Comparison of ENCODE assay signal across 13 cellular contexts in genomic region chr5:181219262-181220177, GRCh38. TPM values are rescaled to one million over a fixed set of nuclear protein-coding genes. Genes with fewer than 3 reads are reported as not detected.
A peak's percentile ranks its signal among the peaks of the same experiment; 100 is the strongest.
DNase-seq lines count a peak whose midpoint lies in the region; ATAC-seq, FAIRE-seq and TF ChIP-seq lines count a peak whose summit lies in the region.
"Had no signal": no experiment of that assay in that cellular context is flagged by ENCODE, and none has a peak within 500 bp of the region (broad histone marks: within the 10 kb centered on the region; RNA-seq: fewer than 3 reads in every experiment).

No MANE protein-coding gene starts in this region.

- H3K23ac ChIP-seq in IMR-90 (ENCODE audit: low read depth, low read length) = no peak overlapping the region

- TF ChIP-seq POLR2A in IMR-90 (IDR thresholded peaks at IDR 0.05; ENCODE audit: low read depth, low read length) = no peak
- no peak for TF ChIP-seq POLR2A in K562 (conservative IDR thresholded peaks at IDR 0.05)
- no peak for TF ChIP-seq POLR2A in sigmoid colon (IDR thresholded peaks at IDR 0.05)
- no peak for TF ChIP-seq POLR2A in GM18505 (IDR thresholded peaks at IDR 0.05; ENCODE audit: borderline replicate concordance, extremely low read depth, insufficient read depth, insufficient read length)

- TF ChIP-seq CTCF in IMR-90 (conservative IDR thresholded peaks at IDR 0.05; ENCODE audit: low read depth, low read length) = no peak
- no peak for TF ChIP-seq CTCF in K562 (IDR thresholded peaks at IDR 0.05 in 2 of 3, conservative IDR thresholded peaks at IDR 0.05 in 1 of 3; ENCODE audit: insufficient read depth in 2 of 3, low read depth in 1 of 3, low read length in 3 of 3)
- TF ChIP-seq CTCF in neural crest cell (conservative IDR thresholded peaks at IDR 0.05) = no peak
- no peak for TF ChIP-seq CTCF in sigmoid colon (IDR thresholded peaks at IDR 0.05)
- no peak for TF ChIP-seq CTCF in omental fat pad (IDR thresholded peaks at IDR 0.05)

- CTCF ChIA-PET in CD4-positive, alpha-beta memory T cell (lab: Charles Lee; ENCODE audit: partially characterized antibody) = interaction anchor here (0.6 to 1.5 kb wide), 2 partner anchors 22 to 35 kb away, joined by 3 read pairs; no protein-coding TSS in a partner anchor
- CTCF ChIA-PET in IMR-90 (lab: Yijun Ruan, JAX) (no interaction called here), K562 (lab: Yijun Ruan, JAX; ENCODE audit: low intra/inter-chr PET ratio) (no interaction called here)

- H3K14ac ChIP-seq in IMR-90 (replicated peaks; ENCODE audit: low read depth, low read length) = no peak overlapping the region

- H3K9me3 ChIP-seq in CD4-positive, alpha-beta memory T cell (ENCODE audit: control insufficient read depth in 1 of 2, low read length in 2 of 2) = no peaks in the 10 kb centered on the region
- H3K9me3 ChIP-seq in IMR-90 (ENCODE audit: control insufficient read depth, insufficient read depth, low read length) (no peaks in the 10 kb centered on the region), K562 (replicated peaks; ENCODE audit: control insufficient read depth, insufficient read depth, low read depth, low read length) (no peaks in the 10 kb centered on the region), sigmoid colon (no peaks in the 10 kb centered on the region)
- H3K9me3 ChIP-seq: upper lobe of right lung had no signal

- H3K4me2 ChIP-seq in IMR-90 (ENCODE audit: low read depth, low read length) (no peak overlapping the region), K562 (ENCODE audit: insufficient read depth, low read length) (no peak overlapping the region; the same call in 1 of the 2 replicates)

- H3K9me1 ChIP-seq in IMR-90 (ENCODE audit: insufficient read depth, low read length) = peaks cover 15% of the 10 kb centered on the region
- H3K9me1 ChIP-seq in K562 (ENCODE audit: control insufficient read depth, insufficient read depth, low read length) = no peaks in the 10 kb centered on the region

- peak overlapping the region; percentile 63 for H2AK9ac ChIP-seq in IMR-90 (replicated peaks; ENCODE audit: low read depth, low read length, poor library complexity)

- no peaks in the 10 kb centered on the region for H3K27me3 ChIP-seq in CD4-positive, alpha-beta memory T cell (ENCODE audit: insufficient read depth, low read length)
- H3K27me3 ChIP-seq in IMR-90 (ENCODE audit: control insufficient read depth, insufficient read depth, low read length) (no peaks in the 10 kb centered on the region), K562 (ENCODE audit: control insufficient read depth in 2 of 2, insufficient read depth in 2 of 2, low read length in 2 of 2) (no peaks in the 10 kb centered on the region), sigmoid colon (no peaks in the 10 kb centered on the region)
- H3K27me3 ChIP-seq: upper lobe of right lung had no signal

- POLR2A ChIA-PET in CD4-positive, alpha-beta memory T cell (lab: Charles Lee; ENCODE audit: partially characterized antibody) = interaction anchor here (1.0 to 9.4 kb wide), 5 partner anchors 13 to 42 kb away, joined by 4 to 375 read pairs (median 16); partner anchors contain the start of genes RACK1, TRIM52 and TRIM7
- POLR2A ChIA-PET in IMR-90 (lab: Charles Lee; ENCODE audit: unreplicated experiment) (no interaction called here), K562 (lab: Yijun Ruan, JAX) (no interaction called here)

- H3K4ac ChIP-seq in IMR-90 (ENCODE audit: low read depth, low read length) = no peak overlapping the region

- no peak overlapping the region for H2BK5ac ChIP-seq in IMR-90 (ENCODE audit: low read depth, low read length, poor library complexity, severe bottlenecking)

- TF ChIP-seq EP300 in K562 (IDR thresholded peaks at IDR 0.05; ENCODE audit: low read length) (no peak), sigmoid colon (IDR thresholded peaks at IDR 0.05) (no peak)

- no peak overlapping the region for H2BK120ac ChIP-seq in IMR-90 (ENCODE audit: low read depth, low read length)

- H4K5ac ChIP-seq in IMR-90 (ENCODE audit: low read depth, low read length) = no peak overlapping the region

- H3K27me3 Mint-ChIP-seq in CD4-positive, alpha-beta memory T cell = peaks cover 0 to 24% of the 10 kb centered on the region in 2 donors
- H3K27me3 Mint-ChIP-seq in neural crest cell (ENCODE audit: low read depth) = peaks cover 74% of the 10 kb centered on the region

- TF ChIP-seq RAD21 in IMR-90 (IDR thresholded peaks at IDR 0.05; ENCODE audit: low read length) = no peak
- no peak for TF ChIP-seq RAD21 in K562 (CRISPR knock-in tag; conservative IDR thresholded peaks at IDR 0.05 in 1 of 2, IDR thresholded peaks at IDR 0.05 in 1 of 2)

- no peak overlapping the region for H2BK20ac ChIP-seq in IMR-90 (ENCODE audit: low read depth, low read length)

- BruUV-seq in IMR-90 (replicated peaks; lab: Mats Ljungman, UMichigan) = no TSS peak
- BruUV-seq in K562 (replicated peaks; lab: Mats Ljungman, UMichigan) = no TSS peak

- no peak overlapping the region for H3K9ac ChIP-seq in IMR-90 (ENCODE audit: low read depth, low read length)
- H3K9ac ChIP-seq in K562 (ENCODE audit: insufficient read depth in 1 of 2, low read depth in 2 of 2, low read length in 2 of 2) = peak overlapping the region in 1 of 2 experiments; percentile 70; a peak in 2 of 4 replicates
- H3K9ac ChIP-seq: parathyroid adenoma had no signal

- no peak overlapping the region for H3K18ac ChIP-seq in IMR-90 (ENCODE audit: low read depth, low read length)

- no peak for FAIRE-seq in K562 (lab: Jason Lieb, UNC)

- H2AK5ac ChIP-seq in IMR-90 (ENCODE audit: low read depth, low read length) = no peak overlapping the region

- H3K4me1 Mint-ChIP-seq in CD4-positive, alpha-beta memory T cell = peaks cover 31 to 74% (median 48%) of the 10 kb centered on the region in 4 donors
- H3K4me1 Mint-ChIP-seq in neural crest cell = peaks cover 52% of the 10 kb centered on the region

- no peak overlapping the region for H3K56ac ChIP-seq in IMR-90 (ENCODE audit: extremely low read depth, insufficient read depth, low read length)

- dilution Hi-C loops in IMR-90 (cut with HindIII; ENCODE audit: low sequenced_read_pairs, unreplicated experiment) = no loop called here

- H4K20me1 ChIP-seq in IMR-90 (ENCODE audit: insufficient read depth, low read length) (peaks cover 15% of the 10 kb centered on the region), K562 (replicated peaks; ENCODE audit: control insufficient read depth, insufficient read depth, low read length) (no peaks in the 10 kb centered on the region)

- ATAC-seq in IMR-90 (ENCODE audit: low read depth) (no peak), K562 (no peak), omental fat pad (ENCODE audit: low FRiP score) (no peak), GM18505 (IDR thresholded peaks at IDR 0.05; ENCODE audit: unreplicated experiment) (no peak)
- ATAC-seq: upper lobe of right lung had no signal

- intact Hi-C loops in CD4-positive, alpha-beta memory T cell (cut with micrococcal nuclease) = no loop called here
- intact Hi-C loops in IMR-90 (cut with micrococcal nuclease) = no loop called here
- intact Hi-C loops in K562 (cut with micrococcal nuclease) = loop anchor here (5.0 kb wide), 1 partner anchor 47 kb away; no protein-coding TSS in a partner anchor
- intact Hi-C loops in sigmoid colon (cut with DNase I) = no loop called here

- no peak overlapping the region for H3K27ac ChIP-seq in CD4-positive, alpha-beta memory T cell (ENCODE audit: low read depth, low read length)
- H3K27ac ChIP-seq in IMR-90 (ENCODE audit: insufficient read depth, low read length) = no peak overlapping the region
- H3K27ac ChIP-seq in K562 (ENCODE audit: extremely low read depth, low read depth, low read length) = no peak overlapping the region
- H3K27ac ChIP-seq in sigmoid colon = no peak overlapping the region
- H3K27ac ChIP-seq: parathyroid adenoma had no signal

- peaks cover 0 to 48% (median 4%) of the 10 kb centered on the region in 8 donors for H3K9me3 Mint-ChIP-seq in CD4-positive, alpha-beta memory T cell
- H3K9me3 Mint-ChIP-seq in neural crest cell = peaks cover 9% of the 10 kb centered on the region

- H4K91ac ChIP-seq in IMR-90 (ENCODE audit: insufficient read depth, low read depth, low read length) = no peak overlapping the region

- no peak overlapping the region for H2BK15ac ChIP-seq in IMR-90 (ENCODE audit: low read depth, low read length)

- in situ Hi-C loops in IMR-90 (cut with MboI; ENCODE audit: low sequenced_read_pairs) (no loop called here), K562 (cut with MboI) (no loop called here)

- H4K8ac ChIP-seq in IMR-90 (ENCODE audit: low read depth in 2 of 2, low read length in 2 of 2) = no peak overlapping the region

- DNase-seq in CD4-positive, alpha-beta memory T cell = no peak
- DNase-seq in IMR-90 (no peak), K562 (ENCODE audit: extremely low read depth in 1 of 4, low spot score in 3 of 4) (no peak), neural crest cell (ENCODE audit: low read depth, low spot score) (no peak), sigmoid colon (no peak), omental fat pad (ENCODE audit: low spot score) (no peak)
- DNase-seq: activated effector memory CD4-positive, alpha-beta T cell treated with Interleukin-2 at 50 U/mL for 16 hours; effector memory CD4-positive, alpha-beta T cell; foreskin fibroblast; NCI-H446; upper lobe of right lung had no signal

- H3K79me2 ChIP-seq in K562 (ENCODE audit: control insufficient read depth, insufficient read depth, low read length) = peaks cover 10% of the 10 kb centered on the region

- peaks cover 5 to 10% of the 10 kb centered on the region in 2 experiments for H3K79me1 ChIP-seq in IMR-90 (ENCODE audit: low read depth in 1 of 2, low read length in 2 of 2)

- peaks cover 47% of the 10 kb centered on the region for H3K4me1 ChIP-seq in CD4-positive, alpha-beta memory T cell (ENCODE audit: insufficient read depth, low read length)
- H3K4me1 ChIP-seq in IMR-90 (ENCODE audit: control insufficient read depth, insufficient read depth, low read length) (peaks cover 7% of the 10 kb centered on the region), K562 (replicated peaks in 1 of 2; ENCODE audit: control insufficient read depth in 2 of 2, insufficient read depth in 2 of 2, low read length in 2 of 2) (peaks cover 4 to 51% of the 10 kb centered on the region in 2 experiments; a peak in 4 of 5 replicates), sigmoid colon (peaks cover 4 to 47% (median 35%) of the 10 kb centered on the region in 4 donors)

- H3K4me3 Mint-ChIP-seq in CD4-positive, alpha-beta memory T cell = peak overlapping the region in 6 of 8 donors; percentile 29 to 74 (median 58)
- peak overlapping the region; percentile 95 for H3K4me3 Mint-ChIP-seq in neural crest cell

- WGBS in IMR-90 (ENCODE audit: extremely low coverage in 2 of 2, insufficient read length in 1 of 2), 2 experiments = 53% methylated on average over 16 of the region's 49 CpGs; no CpG with 5 or more reads in 1 of the 2 experiments
- WGBS in K562 (ENCODE audit: insufficient coverage, low coverage, missing lambda C conversion rate) = 95% methylated on average over 42 of the region's 49 CpGs
- 75 to 85% methylated on average over 49 of the region's 49 CpGs for whole genome bisulfite sequencing in sigmoid colon, 2 donors

- H2AFZ ChIP-seq in IMR-90 (replicated peaks; ENCODE audit: low read length, poor library complexity) (peak overlapping the region; percentile 57), K562 (ENCODE audit: low read depth, low read length) (no peak overlapping the region; the same call in 1 of the 2 replicates)

- peak overlapping the region in 3 of 7 donors; percentile 53 to 100 (median 100) for H3K27ac Mint-ChIP-seq in CD4-positive, alpha-beta memory T cell
- no peak overlapping the region for H3K27ac Mint-ChIP-seq in neural crest cell (ENCODE audit: unreplicated experiment)

- H3K36me3 ChIP-seq in CD4-positive, alpha-beta memory T cell (ENCODE audit: insufficient read depth, low read length) = no peaks in the 10 kb centered on the region
- H3K36me3 ChIP-seq in IMR-90 (ENCODE audit: control insufficient read depth, insufficient read depth, low read length) = no peaks in the 10 kb centered on the region
- no peaks in the 10 kb centered on the region for H3K36me3 ChIP-seq in K562 (ENCODE audit: control insufficient read depth, insufficient read depth, low read length)
- no peaks in the 10 kb centered on the region for H3K36me3 ChIP-seq in sigmoid colon
- H3K36me3 ChIP-seq: upper lobe of right lung had no signal

- no peak overlapping the region for H3K4me3 ChIP-seq in CD4-positive, alpha-beta memory T cell (ENCODE audit: low read length in 2 of 2)
- no peak overlapping the region for H3K4me3 ChIP-seq in IMR-90 (ENCODE audit: insufficient read depth, low read depth, low read length)
- H3K4me3 ChIP-seq in K562 = no peak overlapping the region
- no peak overlapping the region for H3K4me3 ChIP-seq in sigmoid colon

- peaks cover 0 to 46% of the 10 kb centered on the region in 2 donors for H3K36me3 Mint-ChIP-seq in CD4-positive, alpha-beta memory T cell
- peaks cover 13% of the 10 kb centered on the region for H3K36me3 Mint-ChIP-seq in neural crest cell (ENCODE audit: low read depth)

RNA-seq across cellular contexts. Expression of gene TRIM41, which starts 3.6 kb away (rescaled TPM):
- 10 to 100 TPM; 39.9 to 40.7 TPM for total RNA-seq in CD4-positive, alpha-beta memory T cell
- polyA plus RNA-seq in CD4-positive, alpha-beta memory T cell = 1 to 10 TPM; 1.7 to 2.0 TPM
- total RNA-seq in IMR-90 (2012; rRNA removed) (5.9 and 6.9 TPM in 2 replicates), K562 (2014; rRNA removed) (29.5 and 31.6 TPM in 2 replicates), K562 (2014; rRNA removed; fragmentation: Illumina TruSeq; extraction: Trizol) (11.4 and 14.2 TPM in 2 replicates), K562 (2015; rRNA removed; fragmentation: Illumina TruSeq; extraction: Trizol) (21.7 and 25.6 TPM in 2 replicates), K562 (2021) (37.7 and 47.6 TPM in 2 replicates), neural crest cell (34.5 and 39.1 TPM in 2 replicates), sigmoid colon (10 to 100 TPM in 2 of 4 donors, 1 to 10 TPM in 2; 8.2 to 15.3 (median 11.8) TPM), omental fat pad (10 to 100 TPM in 3 of 4 donors, 1 to 10 TPM in 1; 9.8 to 16.4 (median 12.6) TPM)
- polyA plus RNA-seq in IMR-90 (2012; rRNA removed) (15.7 and 16.9 TPM in 2 replicates), K562 (2011; rRNA removed) (15.6 and 19.3 TPM in 2 replicates), K562 (2014; fragmentation: Illumina TruSeq; extraction: Trizol) (20.9 and 29.8 TPM in 2 replicates), K562 (2014; fragmentation: Nextera tagmentation; extraction: Ambion mirVana) (1 to 10 TPM; 1.8 to 2.1 TPM), K562 (2014; rRNA removed) (34.8 and 39.3 TPM in 2 replicates), sigmoid colon (10 to 100 TPM; 13.2 to 25.3 (median 19.0) TPM)
- polyA plus RNA-seq in IMR-90 (2012; cell fraction: cytosol; rRNA removed) = 9.6 and 12.6 TPM in 2 replicates
- polyA plus RNA-seq in IMR-90 (2012; cell fraction: nucleus; rRNA removed; ENCODE audit: low replicate concordance) = 63.1 and 67.0 TPM in 2 replicates
- total RNA-seq in K562 (2011; cell fraction: chromatin; rRNA removed; ENCODE audit: low replicate concordance) = 93.5 and 120 TPM in 2 replicates
- total RNA-seq in K562 (2011; cell fraction: nucleolus; rRNA removed) = 59.6 and 64.0 TPM in 2 replicates
- 84.3 and 102 TPM in 2 replicates for total RNA-seq in K562 (2011; cell fraction: nucleoplasm; rRNA removed)
- polyA plus RNA-seq in K562 (2011; cell fraction: cytosol; rRNA removed) = 15.7 and 25.0 TPM in 2 replicates
- polyA plus RNA-seq in K562 (2011; cell fraction: nucleus; rRNA removed) = 121 and 125 TPM in 2 replicates
- polyA plus RNA-seq in K562 (2012) = 32.5 and 45.1 TPM in 2 replicates
- 14.0 and 16.6 TPM in 2 replicates for polyA minus RNA-seq in K562 (2011; rRNA and poly(A)+ RNA removed)
- polyA minus RNA-seq in K562 (2011; cell fraction: cytosol; rRNA and poly(A)+ RNA removed) = 7.3 and 9.5 TPM in 2 replicates
- polyA minus RNA-seq in K562 (2011; cell fraction: nucleus; rRNA and poly(A)+ RNA removed) = 19.9 and 22.7 TPM in 2 replicates

RNA-seq across cellular contexts. Expression of gene TRIM7, which starts 14.5 kb away (rescaled TPM):
- 1 to 10 TPM; 3.3 to 4.2 TPM for total RNA-seq in CD4-positive, alpha-beta memory T cell
- under 1 TPM; 0.63 to 0.69 TPM for polyA plus RNA-seq in CD4-positive, alpha-beta memory T cell
- total RNA-seq in IMR-90 (2012; rRNA removed) (0.54 and 0.83 TPM in 2 replicates), K562 (2014; rRNA removed) (12.9 and 13.8 TPM in 2 replicates), K562 (2014; rRNA removed; fragmentation: Illumina TruSeq; extraction: Trizol) (8.4 and 11.7 TPM in 2 replicates), K562 (2015; rRNA removed; fragmentation: Illumina TruSeq; extraction: Trizol) (8.9 and 9.0 TPM in 2 replicates), K562 (2021) (10.3 and 12.4 TPM in 2 replicates), neural crest cell (not detected in 2 replicates), sigmoid colon (1 to 10 TPM in 3 of 4 donors, under 1 TPM in 1; 0.55 to 2.1 (median 1.1) TPM), omental fat pad (1 to 10 TPM in 2 of 4 donors, under 1 TPM in 2; 0.79 to 2.9 (median 1.1) TPM)
- polyA plus RNA-seq in IMR-90 (2012; rRNA removed) (1.0 and 1.3 TPM in 2 replicates), K562 (2011; rRNA removed) (7.1 and 12.6 TPM in 2 replicates), K562 (2014; fragmentation: Illumina TruSeq; extraction: Trizol) (5.4 and 7.7 TPM in 2 replicates), K562 (2014; fragmentation: Nextera tagmentation; extraction: Ambion mirVana) (1 to 10 TPM; 2.6 to 3.2 TPM), K562 (2014; rRNA removed) (12.4 and 14.9 TPM in 2 replicates), sigmoid colon (1 to 10 TPM in 2 of 3 donors, under 1 TPM in 1; 0.60 to 5.3 (median 3.2) TPM)
- 1.6 and 1.8 TPM in 2 replicates for polyA plus RNA-seq in IMR-90 (2012; cell fraction: cytosol; rRNA removed)
- polyA plus RNA-seq in IMR-90 (2012; cell fraction: nucleus; rRNA removed; ENCODE audit: low replicate concordance) = 0.76 and 1.6 TPM in 2 replicates
- 5.4 and 8.3 TPM in 2 replicates for total RNA-seq in K562 (2011; cell fraction: chromatin; rRNA removed; ENCODE audit: low replicate concordance)
- 6.2 and 7.5 TPM in 2 replicates for total RNA-seq in K562 (2011; cell fraction: nucleolus; rRNA removed)
- 7.2 and 7.9 TPM in 2 replicates for total RNA-seq in K562 (2011; cell fraction: nucleoplasm; rRNA removed)
- 4.5 and 12.8 TPM in 2 replicates for polyA plus RNA-seq in K562 (2011; cell fraction: cytosol; rRNA removed)
- polyA plus RNA-seq in K562 (2011; cell fraction: nucleus; rRNA removed) = 8.4 and 8.9 TPM in 2 replicates
- polyA plus RNA-seq in K562 (2012) = 6.9 and 17.6 TPM in 2 replicates
- 3.3 and 4.2 TPM in 2 replicates for polyA minus RNA-seq in K562 (2011; rRNA and poly(A)+ RNA removed)
- polyA minus RNA-seq in K562 (2011; cell fraction: cytosol; rRNA and poly(A)+ RNA removed) = 3.4 and 4.1 TPM in 2 replicates
- polyA minus RNA-seq in K562 (2011; cell fraction: nucleus; rRNA and poly(A)+ RNA removed) = 2.6 and 3.3 TPM in 2 replicates

RNA-seq across cellular contexts. Expression of gene RACK1, which starts 24.2 kb away (rescaled TPM):
- 1,000 to 10,000 TPM; 1,956 to 2,001 TPM for total RNA-seq in CD4-positive, alpha-beta memory T cell
- 1,000 to 10,000 TPM; 2,065 to 2,145 TPM for polyA plus RNA-seq in CD4-positive, alpha-beta memory T cell
- total RNA-seq in IMR-90 (2012; rRNA removed) (5,432 and 9,350 TPM in 2 replicates), K562 (2014; rRNA removed) (4,051 and 4,420 TPM in 2 replicates), K562 (2014; rRNA removed; fragmentation: Illumina TruSeq; extraction: Trizol) (2,268 and 2,618 TPM in 2 replicates), K562 (2015; rRNA removed; fragmentation: Illumina TruSeq; extraction: Trizol) (3,776 and 3,843 TPM in 2 replicates), K562 (2021) (2,303 and 2,318 TPM in 2 replicates), neural crest cell (2,359 and 2,449 TPM in 2 replicates), sigmoid colon (1,000 to 10,000 TPM; 2,029 to 2,209 (median 2,163) TPM), omental fat pad (1,000 to 10,000 TPM; 1,928 to 2,385 (median 2,165) TPM)
- polyA plus RNA-seq in IMR-90 (2012; rRNA removed) (4,263 and 4,589 TPM in 2 replicates), K562 (2011; rRNA removed) (3,764 and 5,908 TPM in 2 replicates), K562 (2014; fragmentation: Illumina TruSeq; extraction: Trizol) (3,833 and 4,270 TPM in 2 replicates), K562 (2014; fragmentation: Nextera tagmentation; extraction: Ambion mirVana) (1,000 to 10,000 TPM; 3,894 to 5,311 TPM), K562 (2014; rRNA removed) (3,427 and 3,846 TPM in 2 replicates), sigmoid colon (1,000 to 10,000 TPM; 1,821 to 2,943 (median 2,181) TPM)
- 5,168 and 5,845 TPM in 2 replicates for polyA plus RNA-seq in IMR-90 (2012; cell fraction: cytosol; rRNA removed)
- 1,327 and 2,272 TPM in 2 replicates for polyA plus RNA-seq in IMR-90 (2012; cell fraction: nucleus; rRNA removed; ENCODE audit: low replicate concordance)
- 854 and 1,455 TPM in 2 replicates for total RNA-seq in K562 (2011; cell fraction: chromatin; rRNA removed; ENCODE audit: low replicate concordance)
- 1,835 and 1,893 TPM in 2 replicates for total RNA-seq in K562 (2011; cell fraction: nucleolus; rRNA removed)
- total RNA-seq in K562 (2011; cell fraction: nucleoplasm; rRNA removed) = 1,718 and 2,743 TPM in 2 replicates
- 7,594 and 7,810 TPM in 2 replicates for polyA plus RNA-seq in K562 (2011; cell fraction: cytosol; rRNA removed)
- polyA plus RNA-seq in K562 (2011; cell fraction: nucleus; rRNA removed) = 2,830 and 3,465 TPM in 2 replicates
- polyA plus RNA-seq in K562 (2012) = 3,329 and 5,405 TPM in 2 replicates
- polyA minus RNA-seq in K562 (2011; rRNA and poly(A)+ RNA removed) = 4,917 and 6,085 TPM in 2 replicates
- 3,397 and 3,535 TPM in 2 replicates for polyA minus RNA-seq in K562 (2011; cell fraction: cytosol; rRNA and poly(A)+ RNA removed)
- polyA minus RNA-seq in K562 (2011; cell fraction: nucleus; rRNA and poly(A)+ RNA removed) = 973 and 1,854 TPM in 2 replicates

RNA-seq across cellular contexts. Expression of gene TRIM52, which starts 41.4 kb away (rescaled TPM):
- total RNA-seq in CD4-positive, alpha-beta memory T cell = 10 to 100 TPM; 73.0 to 76.8 TPM
- 10 to 100 TPM; 19.4 to 47.2 TPM for polyA plus RNA-seq in CD4-positive, alpha-beta memory T cell
- total RNA-seq in IMR-90 (2012; rRNA removed) = 2.3 and 3.9 TPM in 2 replicates
- polyA plus RNA-seq in IMR-90 (2012; rRNA removed) = 6.1 and 6.9 TPM in 2 replicates
- 1.4 and 1.9 TPM in 2 replicates for polyA plus RNA-seq in IMR-90 (2012; cell fraction: cytosol; rRNA removed)
- 11.0 and 27.8 TPM in 2 replicates for polyA plus RNA-seq in IMR-90 (2012; cell fraction: nucleus; rRNA removed; ENCODE audit: low replicate concordance)
- 34.8 and 81.1 TPM in 2 replicates for total RNA-seq in K562 (2011; cell fraction: chromatin; rRNA removed; ENCODE audit: low replicate concordance)
- total RNA-seq in K562 (2011; cell fraction: nucleolus; rRNA removed) = 29.7 and 40.4 TPM in 2 replicates
- total RNA-seq in K562 (2011; cell fraction: nucleoplasm; rRNA removed) = 48.1 and 60.9 TPM in 2 replicates
- total RNA-seq in K562 (2014; rRNA removed) = 6.1 and 6.5 TPM in 2 replicates
- total RNA-seq in K562 (2014; rRNA removed; fragmentation: Illumina TruSeq; extraction: Trizol) = 13.5 and 13.9 TPM in 2 replicates
- 10.5 and 12.8 TPM in 2 replicates for total RNA-seq in K562 (2015; rRNA removed; fragmentation: Illumina TruSeq; extraction: Trizol)
- 13.5 and 14.2 TPM in 2 replicates for total RNA-seq in K562 (2021)
- 21.9 and 24.1 TPM in 2 replicates for polyA plus RNA-seq in K562 (2011; rRNA removed)
- 5.6 and 11.8 TPM in 2 replicates for polyA plus RNA-seq in K562 (2011; cell fraction: cytosol; rRNA removed)
- 30.2 and 31.5 TPM in 2 replicates for polyA plus RNA-seq in K562 (2011; cell fraction: nucleus; rRNA removed)
- 12.9 and 20.0 TPM in 2 replicates for polyA plus RNA-seq in K562 (2012)
- polyA plus RNA-seq in K562 (2014; fragmentation: Illumina TruSeq; extraction: Trizol) = 15.8 and 17.2 TPM in 2 replicates
- polyA plus RNA-seq in K562 (2014; fragmentation: Nextera tagmentation; extraction: Ambion mirVana) = 1 to 10 TPM; 3.3 to 3.7 TPM
- polyA plus RNA-seq in K562 (2014; rRNA removed) = 18.0 and 20.0 TPM in 2 replicates
- 17.6 and 20.0 TPM in 2 replicates for polyA minus RNA-seq in K562 (2011; rRNA and poly(A)+ RNA removed)
- 6.1 and 6.8 TPM in 2 replicates for polyA minus RNA-seq in K562 (2011; cell fraction: cytosol; rRNA and poly(A)+ RNA removed)
- polyA minus RNA-seq in K562 (2011; cell fraction: nucleus; rRNA and poly(A)+ RNA removed) = 11.4 and 21.9 TPM in 2 replicates
- total RNA-seq in neural crest cell = 9.0 TPM in 2 replicates
- 10 to 100 TPM in 3 of 4 donors, 1 to 10 TPM in 1; 7.1 to 26.9 (median 16.0) TPM for total RNA-seq in sigmoid colon
- polyA plus RNA-seq in sigmoid colon = 1 to 10 TPM; 4.2 to 9.6 (median 5.8) TPM
- total RNA-seq in omental fat pad = 10 to 100 TPM in 3 of 4 donors, 1 to 10 TPM in 1; 9.8 to 19.7 (median 14.5) TPM
